ENCODE assay signal across 1 cellular context in genomic region chr22:26492220-26492619, GRCh38.
TF ChIP-seq lines count a peak whose summit lies in the region.

No MANE protein-coding gene starts in this region.

TF ChIP-seq in GM12878, 131 proteins besides CTCF, POLR2A, EP300 and RAD21:
- TF ChIP-seq SRF (IDR thresholded peaks at IDR 0.05; ENCODE audit: low read depth in 2 of 2, low read length in 2 of 2) (no peak), CHD2 (IDR thresholded peaks at IDR 0.05; ENCODE audit: borderline replicate concordance, low read depth, low read length) (no peak), MYB (IDR thresholded peaks at IDR 0.05; ENCODE audit: borderline replicate concordance, low read depth, low read length) (no peak), SMC3 (IDR thresholded peaks at IDR 0.05; ENCODE audit: borderline replicate concordance, low read length) (no peak), CREB1 (IDR thresholded peaks at IDR 0.05; ENCODE audit: low read depth) (no peak), HCFC1 (IDR thresholded peaks at IDR 0.05; ENCODE audit: low read length) (no peak), SIN3A (IDR thresholded peaks at IDR 0.05; ENCODE audit: low read depth, low read length) (no peak), SUPT20H (IDR thresholded peaks at IDR 0.05; ENCODE audit: borderline replicate concordance, control insufficient read depth, low read depth, low read length) (no peak), NR2F1 (conservative IDR thresholded peaks at IDR 0.05) (no peak), ATF7 (IDR thresholded peaks at IDR 0.05; ENCODE audit: low read depth) (no peak), NBN (IDR thresholded peaks at IDR 0.05) (no peak), TCF12 (IDR thresholded peaks at IDR 0.05; ENCODE audit: low read depth, low read length) (no peak), SIX5 (IDR thresholded peaks at IDR 0.05; ENCODE audit: low read depth, low read length, severe bottlenecking) (no peak)
- TF ChIP-seq, protein P1, sequence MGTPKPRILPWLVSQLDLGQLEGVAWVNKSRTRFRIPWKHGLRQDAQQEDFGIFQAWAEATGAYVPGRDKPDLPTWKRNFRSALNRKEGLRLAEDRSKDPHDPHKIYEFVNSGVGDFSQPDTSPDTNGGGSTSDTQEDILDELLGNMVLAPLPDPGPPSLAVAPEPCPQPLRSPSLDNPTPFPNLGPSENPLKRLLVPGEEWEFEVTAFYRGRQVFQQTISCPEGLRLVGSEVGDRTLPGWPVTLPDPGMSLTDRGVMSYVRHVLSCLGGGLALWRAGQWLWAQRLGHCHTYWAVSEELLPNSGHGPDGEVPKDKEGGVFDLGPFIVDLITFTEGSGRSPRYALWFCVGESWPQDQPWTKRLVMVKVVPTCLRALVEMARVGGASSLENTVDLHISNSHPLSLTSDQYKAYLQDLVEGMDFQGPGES (IDR thresholded peaks at IDR 0.05), result no peak
- TF ChIP-seq, protein P2, sequence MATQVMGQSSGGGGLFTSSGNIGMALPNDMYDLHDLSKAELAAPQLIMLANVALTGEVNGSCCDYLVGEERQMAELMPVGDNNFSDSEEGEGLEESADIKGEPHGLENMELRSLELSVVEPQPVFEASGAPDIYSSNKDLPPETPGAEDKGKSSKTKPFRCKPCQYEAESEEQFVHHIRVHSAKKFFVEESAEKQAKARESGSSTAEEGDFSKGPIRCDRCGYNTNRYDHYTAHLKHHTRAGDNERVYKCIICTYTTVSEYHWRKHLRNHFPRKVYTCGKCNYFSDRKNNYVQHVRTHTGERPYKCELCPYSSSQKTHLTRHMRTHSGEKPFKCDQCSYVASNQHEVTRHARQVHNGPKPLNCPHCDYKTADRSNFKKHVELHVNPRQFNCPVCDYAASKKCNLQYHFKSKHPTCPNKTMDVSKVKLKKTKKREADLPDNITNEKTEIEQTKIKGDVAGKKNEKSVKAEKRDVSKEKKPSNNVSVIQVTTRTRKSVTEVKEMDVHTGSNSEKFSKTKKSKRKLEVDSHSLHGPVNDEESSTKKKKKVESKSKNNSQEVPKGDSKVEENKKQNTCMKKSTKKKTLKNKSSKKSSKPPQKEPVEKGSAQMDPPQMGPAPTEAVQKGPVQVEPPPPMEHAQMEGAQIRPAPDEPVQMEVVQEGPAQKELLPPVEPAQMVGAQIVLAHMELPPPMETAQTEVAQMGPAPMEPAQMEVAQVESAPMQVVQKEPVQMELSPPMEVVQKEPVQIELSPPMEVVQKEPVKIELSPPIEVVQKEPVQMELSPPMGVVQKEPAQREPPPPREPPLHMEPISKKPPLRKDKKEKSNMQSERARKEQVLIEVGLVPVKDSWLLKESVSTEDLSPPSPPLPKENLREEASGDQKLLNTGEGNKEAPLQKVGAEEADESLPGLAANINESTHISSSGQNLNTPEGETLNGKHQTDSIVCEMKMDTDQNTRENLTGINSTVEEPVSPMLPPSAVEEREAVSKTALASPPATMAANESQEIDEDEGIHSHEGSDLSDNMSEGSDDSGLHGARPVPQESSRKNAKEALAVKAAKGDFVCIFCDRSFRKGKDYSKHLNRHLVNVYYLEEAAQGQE (IDR thresholded peaks at IDR 0.05; ENCODE audit: low read depth, low read length), result no peak
- TF ChIP-seq, protein P3, sequence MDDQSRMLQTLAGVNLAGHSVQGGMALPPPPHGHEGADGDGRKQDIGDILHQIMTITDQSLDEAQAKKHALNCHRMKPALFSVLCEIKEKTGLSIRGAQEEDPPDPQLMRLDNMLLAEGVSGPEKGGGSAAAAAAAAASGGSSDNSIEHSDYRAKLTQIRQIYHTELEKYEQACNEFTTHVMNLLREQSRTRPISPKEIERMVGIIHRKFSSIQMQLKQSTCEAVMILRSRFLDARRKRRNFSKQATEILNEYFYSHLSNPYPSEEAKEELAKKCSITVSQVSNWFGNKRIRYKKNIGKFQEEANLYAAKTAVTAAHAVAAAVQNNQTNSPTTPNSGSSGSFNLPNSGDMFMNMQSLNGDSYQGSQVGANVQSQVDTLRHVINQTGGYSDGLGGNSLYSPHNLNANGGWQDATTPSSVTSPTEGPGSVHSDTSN (IDR thresholded peaks at IDR 0.05; ENCODE audit: insufficient replicate concordance, low read depth, low read length), result no peak
- TF ChIP-seq, protein P4, sequence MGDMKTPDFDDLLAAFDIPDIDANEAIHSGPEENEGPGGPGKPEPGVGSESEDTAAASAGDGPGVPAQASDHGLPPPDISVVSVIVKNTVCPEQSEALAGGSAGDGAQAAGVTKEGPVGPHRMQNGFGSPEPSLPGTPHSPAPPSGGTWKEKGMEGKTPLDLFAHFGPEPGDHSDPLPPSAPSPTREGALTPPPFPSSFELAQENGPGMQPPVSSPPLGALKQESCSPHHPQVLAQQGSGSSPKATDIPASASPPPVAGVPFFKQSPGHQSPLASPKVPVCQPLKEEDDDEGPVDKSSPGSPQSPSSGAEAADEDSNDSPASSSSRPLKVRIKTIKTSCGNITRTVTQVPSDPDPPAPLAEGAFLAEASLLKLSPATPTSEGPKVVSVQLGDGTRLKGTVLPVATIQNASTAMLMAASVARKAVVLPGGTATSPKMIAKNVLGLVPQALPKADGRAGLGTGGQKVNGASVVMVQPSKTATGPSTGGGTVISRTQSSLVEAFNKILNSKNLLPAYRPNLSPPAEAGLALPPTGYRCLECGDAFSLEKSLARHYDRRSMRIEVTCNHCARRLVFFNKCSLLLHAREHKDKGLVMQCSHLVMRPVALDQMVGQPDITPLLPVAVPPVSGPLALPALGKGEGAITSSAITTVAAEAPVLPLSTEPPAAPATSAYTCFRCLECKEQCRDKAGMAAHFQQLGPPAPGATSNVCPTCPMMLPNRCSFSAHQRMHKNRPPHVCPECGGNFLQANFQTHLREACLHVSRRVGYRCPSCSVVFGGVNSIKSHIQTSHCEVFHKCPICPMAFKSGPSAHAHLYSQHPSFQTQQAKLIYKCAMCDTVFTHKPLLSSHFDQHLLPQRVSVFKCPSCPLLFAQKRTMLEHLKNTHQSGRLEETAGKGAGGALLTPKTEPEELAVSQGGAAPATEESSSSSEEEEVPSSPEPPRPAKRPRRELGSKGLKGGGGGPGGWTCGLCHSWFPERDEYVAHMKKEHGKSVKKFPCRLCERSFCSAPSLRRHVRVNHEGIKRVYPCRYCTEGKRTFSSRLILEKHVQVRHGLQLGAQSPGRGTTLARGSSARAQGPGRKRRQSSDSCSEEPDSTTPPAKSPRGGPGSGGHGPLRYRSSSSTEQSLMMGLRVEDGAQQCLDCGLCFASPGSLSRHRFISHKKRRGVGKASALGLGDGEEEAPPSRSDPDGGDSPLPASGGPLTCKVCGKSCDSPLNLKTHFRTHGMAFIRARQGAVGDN (IDR thresholded peaks at IDR 0.05), result no peak
TF ChIP-seq in GM12878: peak in this region for 0.
